Comparison of ENCODE assay signal across 26 cellular contexts in the genomic region with DNA sequence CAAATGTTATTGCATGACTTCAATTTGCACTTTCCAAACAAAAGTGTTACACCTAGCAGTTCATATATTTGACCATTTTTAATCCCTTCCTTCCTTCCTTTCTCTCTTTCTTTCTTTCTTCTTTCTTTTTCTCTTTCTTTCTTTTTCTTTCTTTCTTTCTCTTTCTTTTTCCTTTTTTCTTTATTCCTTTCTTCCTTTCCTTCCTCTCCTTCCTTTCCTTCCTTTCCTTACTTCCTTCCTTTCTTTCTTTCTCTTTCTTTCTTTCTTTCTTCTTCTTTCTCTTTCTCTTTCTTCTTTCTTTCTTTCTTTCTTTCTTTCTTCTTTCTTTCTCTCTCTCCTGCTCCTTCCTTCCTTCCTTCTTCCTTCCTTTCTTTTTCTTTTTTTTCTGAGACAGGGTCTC.
DNase-seq lines count a peak whose midpoint lies in the region; ATAC-seq, FAIRE-seq and TF ChIP-seq lines count a peak whose summit lies in the region.
"Had no signal": no experiment of that assay in that cellular context is flagged by ENCODE, and none has a peak within 500 bp of the region (broad histone marks: within the 10 kb centered on the region; RNA-seq: fewer than 3 reads in every experiment).

No MANE protein-coding gene starts in this region.

- H3K9me2 ChIP-seq in GM23338 (ENCODE audit: insufficient read depth) = no peaks in the 10 kb centered on the region

- CTCF ChIA-PET in activated naive CD4-positive, alpha-beta T cell treated with anti-CD3 and anti-CD28 coated beads for 36 hours (lab: Charles Lee) = no interaction called here
- CTCF ChIA-PET in K562 (lab: Yijun Ruan, JAX; ENCODE audit: low intra/inter-chr PET ratio) = interaction anchor here (0.7 kb wide), 1 partner anchor 204 kb away, joined by 3 read pairs; no protein-coding TSS in a partner anchor

- no peak for DNase-seq in activated naive CD4-positive, alpha-beta T cell treated with anti-CD3 and anti-CD28 coated beads for 36 hours
- DNase-seq in GM23338 (ENCODE audit: low spot score) = no peak
- DNase-seq in K562 (ENCODE audit: extremely low read depth in 1 of 4, low spot score in 3 of 4) = no peak
- DNase-seq in stimulated activated effector memory CD8-positive, alpha-beta T cell treated with anti-CD3 and anti-CD28 coated beads, Interleukin-12 subunit alpha, Interleukin-12 subunit beta, amount 100 ng/mL, for 72 hours (ENCODE audit: low spot score in 2 of 2) = no peak
- DNase-seq in RCC 7860 (ENCODE audit: low spot score) = no peak
- DNase-seq in DMS 273 treated with DMSO at 0.1 percent for 48 hours (lab: John Stamatoyannopoulos, UW) = no peak
- DNase-seq: CD8-positive, alpha-beta memory T cell; DND-41; GM23248; H9; HFFc6; NCI-H1048; NCI-H1417; NCI-H1694; NCI-H2081; NCI-H2227 treated with DMSO at 0.1 percent for 48 hours; NCI-H526 treated with DMSO at 0.1 percent for 48 hours; SHP77 had no signal

- H2AFZ ChIP-seq in GM23338 (peak overlapping the region; percentile 61; the same call in 1 of the 2 replicates), K562 (ENCODE audit: low read depth, low read length) (no peak overlapping the region)
- H2AFZ ChIP-seq: GM23248 had no signal

- H3K9me1 ChIP-seq in K562 (ENCODE audit: control insufficient read depth, insufficient read depth, low read length) = no peaks in the 10 kb centered on the region

- H3K36me3 ChIP-seq in GM23338 (ENCODE audit: insufficient read depth) (no peaks in the 10 kb centered on the region), K562 (ENCODE audit: control insufficient read depth, insufficient read depth, low read length) (no peaks in the 10 kb centered on the region)
- H3K36me3 ChIP-seq: BLaER1 treated with 17β-estradiol and CSF1 and Interleukin-3, amounts not matched to agents 10 nM and 100 nM had no signal

- no peak overlapping the region for H3K9ac ChIP-seq in K562 (ENCODE audit: insufficient read depth in 1 of 2, low read depth in 2 of 2, low read length in 2 of 2)
- H3K9ac ChIP-seq: BLaER1 treated with 17β-estradiol and CSF1 and Interleukin-3, amounts not matched to agents 10 nM and 100 nM; GM23248 had no signal

- no peaks in the 10 kb centered on the region for H3K9me3 ChIP-seq in K562 (replicated peaks; ENCODE audit: control insufficient read depth, insufficient read depth, low read depth, low read length)
- H3K9me3 ChIP-seq: BLaER1 treated with 17β-estradiol and CSF1 and Interleukin-3, amounts not matched to agents 10 nM and 100 nM had no signal

- no peaks in the 10 kb centered on the region for H3K9me3 Mint-ChIP-seq in activated naive CD4-positive, alpha-beta T cell treated with anti-CD3 and anti-CD28 coated beads, Interleukin-2, amount 50 U/mL, for 24 hours
- no peaks in the 10 kb centered on the region for H3K9me3 Mint-ChIP-seq in activated naive CD4-positive, alpha-beta T cell treated with anti-CD3 and anti-CD28 coated beads for 36 hours
- no peaks in the 10 kb centered on the region for H3K9me3 Mint-ChIP-seq in GM23338
- no peaks in the 10 kb centered on the region for H3K9me3 Mint-ChIP-seq in stimulated activated effector memory CD8-positive, alpha-beta T cell treated with anti-CD3 and anti-CD28 coated beads, Interleukin-12 subunit alpha, Interleukin-12 subunit beta, amount 100 ng/mL, for 72 hours
- H3K9me3 Mint-ChIP-seq: H9, IgD-negative memory B cell had no signal

- H3K27me3 ChIP-seq in GM23338 (ENCODE audit: insufficient read depth) (no peaks in the 10 kb centered on the region), K562 (ENCODE audit: control insufficient read depth in 2 of 2, insufficient read depth in 2 of 2, low read length in 2 of 2) (peaks cover 0 to 25% of the 10 kb centered on the region in 2 experiments; a peak in 4 of 5 replicates)
- H3K27me3 ChIP-seq: BLaER1 treated with 17β-estradiol and CSF1 and Interleukin-3, amounts not matched to agents 10 nM and 100 nM had no signal

- H3K79me2 ChIP-seq in GM23338 (replicated peaks; ENCODE audit: insufficient read depth) = no peaks in the 10 kb centered on the region
- no peaks in the 10 kb centered on the region for H3K79me2 ChIP-seq in K562 (ENCODE audit: control insufficient read depth, insufficient read depth, low read length)

- no peaks in the 10 kb centered on the region for H3K27me3 Mint-ChIP-seq in activated naive CD4-positive, alpha-beta T cell treated with anti-CD3 and anti-CD28 coated beads, Interleukin-2, amount 50 U/mL, for 24 hours
- H3K27me3 Mint-ChIP-seq in activated naive CD4-positive, alpha-beta T cell treated with anti-CD3 and anti-CD28 coated beads for 36 hours (ENCODE audit: low read depth) = no peaks in the 10 kb centered on the region
- peaks cover 11% of the 10 kb centered on the region for H3K27me3 Mint-ChIP-seq in GM23338 (ENCODE audit: insufficient read depth, low read depth, poor library complexity)
- H3K27me3 Mint-ChIP-seq: CD8-positive, alpha-beta memory T cell had no signal

- no peak for TF ChIP-seq POLR2A in K562 (conservative IDR thresholded peaks at IDR 0.05)

- no peaks in the 10 kb centered on the region for H3F3A ChIP-seq in GM23338 (replicated peaks; ENCODE audit: low read depth)

- H3K4me1 Mint-ChIP-seq in activated naive CD4-positive, alpha-beta T cell treated with anti-CD3 and anti-CD28 coated beads, Interleukin-2, amount 50 U/mL, for 24 hours = peaks cover 44% of the 10 kb centered on the region
- peaks cover 21% of the 10 kb centered on the region for H3K4me1 Mint-ChIP-seq in activated naive CD4-positive, alpha-beta T cell treated with anti-CD3 and anti-CD28 coated beads for 36 hours (ENCODE audit: low read depth)
- peaks cover 19% of the 10 kb centered on the region for H3K4me1 Mint-ChIP-seq in GM23338
- peaks cover 51% of the 10 kb centered on the region for H3K4me1 Mint-ChIP-seq in stimulated activated effector memory CD8-positive, alpha-beta T cell treated with anti-CD3 and anti-CD28 coated beads, Interleukin-12 subunit alpha, Interleukin-12 subunit beta, amount 100 ng/mL, for 72 hours

- no peak overlapping the region for H3K4me2 ChIP-seq in GM23338
- H3K4me2 ChIP-seq in K562 (ENCODE audit: insufficient read depth, low read length) = no peak overlapping the region

- H3K4me3 Mint-ChIP-seq in activated naive CD4-positive, alpha-beta T cell treated with anti-CD3 and anti-CD28 coated beads, Interleukin-2, amount 50 U/mL, for 24 hours = no peak overlapping the region
- no peak overlapping the region for H3K4me3 Mint-ChIP-seq in activated naive CD4-positive, alpha-beta T cell treated with anti-CD3 and anti-CD28 coated beads for 36 hours
- H3K4me3 Mint-ChIP-seq in GM23338 = no peak overlapping the region
- no peak overlapping the region for H3K4me3 Mint-ChIP-seq in stimulated activated effector memory CD8-positive, alpha-beta T cell treated with anti-CD3 and anti-CD28 coated beads, Interleukin-12 subunit alpha, Interleukin-12 subunit beta, amount 100 ng/mL, for 72 hours
- H3K4me3 Mint-ChIP-seq: CD8-positive, alpha-beta memory T cell; H9; HFFc6 had no signal

- peaks cover 6% of the 10 kb centered on the region; the same call in 1 of the 2 replicates for H3K4me1 ChIP-seq in GM23338 (ENCODE audit: insufficient read depth)
- no peaks in the 10 kb centered on the region for H3K4me1 ChIP-seq in K562 (replicated peaks in 1 of 2; ENCODE audit: control insufficient read depth in 2 of 2, insufficient read depth in 2 of 2, low read length in 2 of 2)

- H3K27ac Mint-ChIP-seq in activated naive CD4-positive, alpha-beta T cell treated with anti-CD3 and anti-CD28 coated beads, Interleukin-2, amount 50 U/mL, for 24 hours = peak overlapping the region; percentile 86
- no peak overlapping the region for H3K27ac Mint-ChIP-seq in activated naive CD4-positive, alpha-beta T cell treated with anti-CD3 and anti-CD28 coated beads for 36 hours
- peak overlapping the region; percentile 40; the same call in 1 of the 2 replicates for H3K27ac Mint-ChIP-seq in GM23338
- H3K27ac Mint-ChIP-seq in stimulated activated effector memory CD8-positive, alpha-beta T cell treated with anti-CD3 and anti-CD28 coated beads, Interleukin-12 subunit alpha, Interleukin-12 subunit beta, amount 100 ng/mL, for 72 hours = peak overlapping the region; percentile 26
- H3K27ac Mint-ChIP-seq: HFFc6 had no signal

- no peak for ATAC-seq in GM23338
- ATAC-seq in K562 = no peak
- no peak for ATAC-seq in stimulated activated effector memory CD8-positive, alpha-beta T cell treated with anti-CD3 and anti-CD28 coated beads, Interleukin-12 subunit alpha, Interleukin-12 subunit beta, amount 100 ng/mL, for 72 hours
- no peak for ATAC-seq in HG02884 (IDR thresholded peaks at IDR 0.05; ENCODE audit: unreplicated experiment)

- TF ChIP-seq EP300 in K562 (IDR thresholded peaks at IDR 0.05; ENCODE audit: low read length) = no peak

- intact Hi-C loops in activated naive CD4-positive, alpha-beta T cell treated with anti-CD3 and anti-CD28 coated beads for 36 hours (cut with micrococcal nuclease) = loop anchor here (5.0 to 10.0 kb wide), 3 partner anchors 172 to 230 kb away; a partner anchor contains a TSS
- intact Hi-C loops in K562 (cut with micrococcal nuclease) = no loop called here

- H3K36me3 Mint-ChIP-seq in activated naive CD4-positive, alpha-beta T cell treated with anti-CD3 and anti-CD28 coated beads, Interleukin-2, amount 50 U/mL, for 24 hours = no peaks in the 10 kb centered on the region
- no peaks in the 10 kb centered on the region for H3K36me3 Mint-ChIP-seq in activated naive CD4-positive, alpha-beta T cell treated with anti-CD3 and anti-CD28 coated beads for 36 hours (ENCODE audit: low read depth)
- H3K36me3 Mint-ChIP-seq in GM23338 (ENCODE audit: low read depth) = no peaks in the 10 kb centered on the region
- no peaks in the 10 kb centered on the region for H3K36me3 Mint-ChIP-seq in stimulated activated effector memory CD8-positive, alpha-beta T cell treated with anti-CD3 and anti-CD28 coated beads, Interleukin-12 subunit alpha, Interleukin-12 subunit beta, amount 100 ng/mL, for 72 hours
- H3K36me3 Mint-ChIP-seq: IgD-negative memory B cell had no signal

- no peak for TF ChIP-seq RAD21 in K562 (CRISPR knock-in tag; conservative IDR thresholded peaks at IDR 0.05 in 1 of 2, IDR thresholded peaks at IDR 0.05 in 1 of 2)

- H3K4me3 ChIP-seq in GM23338 (no peak overlapping the region), K562 (no peak overlapping the region)
- H3K4me3 ChIP-seq: BLaER1 treated with 17β-estradiol and CSF1 and Interleukin-3, amounts not matched to agents 10 nM and 100 nM; GM23248 had no signal

- H4K20me1 ChIP-seq in GM23338 (replicated peaks; ENCODE audit: insufficient read depth) (no peaks in the 10 kb centered on the region), K562 (replicated peaks; ENCODE audit: control insufficient read depth, insufficient read depth, low read length) (no peaks in the 10 kb centered on the region)
- H4K20me1 ChIP-seq: BLaER1 treated with 17β-estradiol and CSF1 and Interleukin-3, amounts not matched to agents 10 nM and 100 nM had no signal

- POLR2A ChIA-PET in K562 (lab: Yijun Ruan, JAX) = interaction anchor here (1.2 kb wide), 1 partner anchor 9 kb away, joined by 3 read pairs; no protein-coding TSS in a partner anchor

- no peak for TF ChIP-seq CTCF in GM23338 (conservative IDR thresholded peaks at IDR 0.05; ENCODE audit: low read depth in 2 of 2)
- TF ChIP-seq CTCF in K562 (IDR thresholded peaks at IDR 0.05 in 2 of 3, conservative IDR thresholded peaks at IDR 0.05 in 1 of 3; ENCODE audit: insufficient read depth in 2 of 3, low read depth in 1 of 3, low read length in 3 of 3) = no peak

- in situ Hi-C loops in K562 (cut with MboI) = no loop called here

- FAIRE-seq in K562 (lab: Jason Lieb, UNC) (no peak), RCC 7860 (lab: Jason Lieb, UNC) (no peak)
- FAIRE-seq: A204.1, GM12892 had no signal

- no TSS peak for BruUV-seq in K562 (replicated peaks; lab: Mats Ljungman, UMichigan)

- H3K27ac ChIP-seq in GM23338 (ENCODE audit: low read depth) = no peak overlapping the region
- no peak overlapping the region for H3K27ac ChIP-seq in K562 (ENCODE audit: extremely low read depth, low read depth, low read length)
- H3K27ac ChIP-seq: BLaER1 treated with 17β-estradiol and CSF1 and Interleukin-3, amounts not matched to agents 10 nM and 100 nM; GM23248; HL-60; RWPE1 had no signal
